8 cellular contexts compared by ENCODE assay signal in the genomic region with DNA sequence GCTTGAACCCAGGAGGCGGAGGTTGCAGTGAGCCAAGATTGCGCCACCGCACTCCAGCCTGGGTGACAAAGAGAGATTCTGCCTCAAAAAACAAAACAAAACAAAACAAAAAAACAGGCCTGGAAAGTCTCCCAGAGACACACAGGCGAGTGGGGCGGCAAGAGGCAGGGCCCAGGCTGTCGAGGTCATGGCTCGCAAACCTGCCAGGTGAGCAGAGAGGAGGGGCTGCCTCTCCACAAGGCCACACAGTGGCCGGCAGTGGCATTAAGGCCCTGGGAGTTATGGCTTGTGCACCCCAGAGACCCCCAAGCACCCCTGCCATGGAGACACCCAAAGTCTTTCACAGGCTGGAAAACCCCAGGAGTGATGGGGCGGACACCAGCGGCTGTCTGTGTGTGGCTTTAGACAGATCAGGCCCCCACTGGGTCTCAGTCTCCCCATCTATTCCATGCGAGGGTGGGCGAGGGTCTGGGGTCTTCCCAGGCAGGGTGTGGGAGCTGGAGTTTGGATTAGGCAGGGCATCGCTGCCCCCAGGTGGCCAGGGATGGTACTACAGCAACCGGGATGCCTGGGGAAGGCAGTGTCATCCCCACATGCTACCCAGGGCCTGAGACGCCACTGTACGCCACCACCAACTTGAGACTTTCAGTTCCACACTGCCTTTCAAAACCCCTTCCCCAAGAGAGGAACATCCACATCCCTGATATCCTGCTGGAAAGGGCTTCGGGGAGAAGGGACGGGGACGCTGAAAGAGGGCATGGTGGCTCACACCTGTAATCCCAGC. TPM values are rescaled to one million over a fixed set of nuclear protein-coding genes. Genes with fewer than 3 reads are reported as not detected.
A peak's percentile ranks its signal among the peaks of the same experiment; 100 is the strongest.
DNase-seq lines count a peak whose midpoint lies in the region; ATAC-seq, FAIRE-seq and TF ChIP-seq lines count a peak whose summit lies in the region.

No MANE protein-coding gene starts in this region.

- H3K9ac ChIP-seq in HepG2 (ENCODE audit: insufficient read depth, low read depth, low read length) = no peak overlapping the region

- TF ChIP-seq RAD21 in HepG2 (CRISPR knock-in tag; IDR thresholded peaks at IDR 0.05) = peak; percentile 93

- BruUV-seq in HepG2 (replicated peaks; lab: Mats Ljungman, UMichigan) = no TSS peak

- peak; percentile 72 for FAIRE-seq in HepG2 (lab: Jason Lieb, UNC)
- FAIRE-seq in H54 (lab: Jason Lieb, UNC) = no peak

- POLR2A ChIA-PET in HepG2 (lab: Yijun Ruan, JAX) = no interaction called here

- H3K27ac ChIP-seq in HepG2 (ENCODE audit: extremely low read length, insufficient read depth, low read length) = no peak overlapping the region

- CTCF ChIA-PET in HepG2 (lab: Yijun Ruan, JAX; ENCODE audit: low intra/inter-chr PET ratio, low total read pairs) = interaction anchor here (0.7 to 3.6 kb wide), 4 partner anchors 10 to 109 kb away, joined by 3 to 47 read pairs (median 4); no protein-coding TSS in a partner anchor

- H3K4me3 ChIP-seq in HepG2 (replicated peaks in 1 of 3; ENCODE audit: insufficient read depth in 1 of 3, low read depth in 2 of 3, low read length in 3 of 3) = no peak overlapping the region

- no peak overlapping the region for H2AFZ ChIP-seq in HepG2 (ENCODE audit: low read length)

- no peaks in the 10 kb centered on the region for H3K9me3 ChIP-seq in HepG2 (ENCODE audit: low read length)

- in situ Hi-C loops in G401 (cut with HindIII; ENCODE audit: low sequenced_read_pairs) = loop anchor here (10.0 kb wide), 1 partner anchor 64 kb away; no protein-coding TSS in a partner anchor
- in situ Hi-C loops in HepG2 (cut with HindIII; ENCODE audit: extremely low pct_ligation_motif_present, low pct_unique_long_range_greater_than_20kb) = no loop called here

- TF ChIP-seq POLR2A in HepG2 (IDR thresholded peaks at IDR 0.05; ENCODE audit: insufficient read depth in 1 of 2, low read depth in 2 of 2, low read length in 2 of 2) = no peak
- no peak for TF ChIP-seq POLR2A in H54 (IDR thresholded peaks at IDR 0.05; ENCODE audit: low read depth, low read length)

- H3K4me2 ChIP-seq in HepG2 (ENCODE audit: low read depth, low read length) = no peak overlapping the region

- WGBS in HepG2 (ENCODE audit: low lambda C conversion rate) = 65% methylated on average over 13 of the region's 19 CpGs

- H4K20me1 ChIP-seq in HepG2 (ENCODE audit: insufficient read depth, low read length) = no peaks in the 10 kb centered on the region

- TF ChIP-seq EP300 in HepG2 (IDR thresholded peaks at IDR 0.05; ENCODE audit: low read depth in 2 of 2, low read length in 2 of 2) = no peak
- no peak for TF ChIP-seq EP300 in HepG2 (CRISPR knock-in tag; IDR thresholded peaks at IDR 0.05; ENCODE audit: borderline replicate concordance)

- intact Hi-C loops in HepG2 (cut with micrococcal nuclease; ENCODE audit: unreplicated experiment) = loop anchor here (1.0 kb wide), 1 partner anchor 108 kb away; no protein-coding TSS in a partner anchor

- peaks cover 9% of the 10 kb centered on the region; the same call in 1 of the 2 replicates for H3K4me1 ChIP-seq in HepG2 (ENCODE audit: insufficient read depth, low read length)

- H3K79me2 ChIP-seq in HepG2 (ENCODE audit: insufficient read depth, low read length) = no peaks in the 10 kb centered on the region

- peak; percentile 75 for ATAC-seq in HepG2

- peak; percentile 62 for DNase-seq in G401 (ENCODE audit: low spot score)
- peak; percentile 33 for DNase-seq in KG1 (lab: John Stamatoyannopoulos, UW)
- peak; percentile 53 for DNase-seq in activated CD4-positive, CD25-positive, alpha-beta regulatory T cell treated with anti-CD3 and anti-CD28 coated beads, Interleukin-2, amount 50 U/mL, for 16 hours (ENCODE audit: low read depth, low spot score)
- DNase-seq in central memory CD4-positive, alpha-beta T cell = peak; percentile 63
- DNase-seq in HepG2 (ENCODE audit: low spot score) = no peak
- DNase-seq in stimulated activated CD4-positive, alpha-beta T cell treated with anti-CD3 and anti-CD28 coated beads, TNF-alpha, amount 100 ng/mL, for 24 hours (ENCODE audit: low read depth in 3 of 3) = peak; percentile 59 to 70 (median 61)
- DNase-seq in H54 (ENCODE audit: insufficient read length, low spot score) = no peak
- DNase-seq in NCI-H2107 treated with DMSO at 0.1 percent for 48 hours (lab: John Stamatoyannopoulos, UW; ENCODE audit: unreplicated experiment) = no peak

- H3K27me3 ChIP-seq in HepG2 (ENCODE audit: control insufficient read depth in 1 of 2, insufficient read depth in 2 of 2, low read length in 2 of 2) = no peaks in the 10 kb centered on the region

- peaks cover 0 to 2% of the 10 kb centered on the region in 2 experiments; a peak in 2 of 5 replicates for H3K36me3 ChIP-seq in HepG2 (replicated peaks in 1 of 2; ENCODE audit: control insufficient read depth in 1 of 2, insufficient read depth in 2 of 2, low read length in 2 of 2)

- peak; percentile 98 for TF ChIP-seq CTCF in HepG2 (CRISPR knock-in tag; IDR thresholded peaks at IDR 0.05)

RNA-seq across cellular contexts. Expression of a gene that starts 7.3 kb away (rescaled TPM):
- total RNA-seq in G401 (2014; rRNA removed; shearing (Covaris generic)) = not detected in 2 replicates
- not detected in 2 replicates for total RNA-seq in HepG2 (2016; rRNA removed; fragmentation: Illumina TruSeq; extraction: Trizol)
- total RNA-seq in HepG2 (2016; cell fraction: cytosol; rRNA removed; fragmentation: Illumina TruSeq; extraction: Trizol; ENCODE audit: low read depth) = not detected in 2 replicates
- total RNA-seq in HepG2 (2016; cell fraction: insoluble cytoplasmic fraction; rRNA removed; fragmentation: Illumina TruSeq; extraction: Trizol) = not detected in 2 replicates
- total RNA-seq in HepG2 (2016; cell fraction: membrane; rRNA removed; fragmentation: Illumina TruSeq; extraction: Trizol) = not detected in 2 replicates
- not detected in 2 replicates for total RNA-seq in HepG2 (2016; cell fraction: nucleus; rRNA removed; fragmentation: Illumina TruSeq; extraction: Trizol)
- polyA plus RNA-seq in HepG2 (2011; rRNA removed) = not detected in 2 replicates
- polyA plus RNA-seq in HepG2 (2011; cell fraction: cytosol; rRNA removed) = not detected in 2 replicates
- polyA plus RNA-seq in HepG2 (2011; cell fraction: nucleus; rRNA removed) = not detected in 2 replicates
- not detected in 2 replicates for polyA plus RNA-seq in HepG2 (2012)
- polyA plus RNA-seq in HepG2 (2016; cell fraction: cytosol; fragmentation: Illumina TruSeq; extraction: Trizol; ENCODE audit: low read depth) = not detected in 2 replicates
- polyA plus RNA-seq in HepG2 (2016; cell fraction: insoluble cytoplasmic fraction; fragmentation: Illumina TruSeq; extraction: Trizol; ENCODE audit: low read depth) = not detected in 2 replicates
- not detected in 2 replicates for polyA plus RNA-seq in HepG2 (2016; cell fraction: membrane; fragmentation: Illumina TruSeq; extraction: Trizol; ENCODE audit: low read depth)
- polyA plus RNA-seq in HepG2 (2016; cell fraction: nucleus; fragmentation: Illumina TruSeq; extraction: Trizol; ENCODE audit: insufficient read depth, low read depth) = not detected in 2 replicates
- not detected in 2 replicates for polyA minus RNA-seq in HepG2 (2011; rRNA and poly(A)+ RNA removed; ENCODE audit: low replicate concordance)
- polyA minus RNA-seq in HepG2 (2011; cell fraction: cytosol; rRNA and poly(A)+ RNA removed) = not detected in 2 replicates
- not detected in 2 replicates for polyA minus RNA-seq in HepG2 (2011; cell fraction: nucleus; rRNA and poly(A)+ RNA removed)

RNA-seq across cellular contexts. Expression of a gene that starts 21.3 kb away (rescaled TPM):
- 52.5 and 60.2 TPM in 2 replicates for total RNA-seq in G401 (2014; rRNA removed; shearing (Covaris generic))
- total RNA-seq in HepG2 (2016; rRNA removed; fragmentation: Illumina TruSeq; extraction: Trizol) = 9.9 and 12.7 TPM in 2 replicates
- total RNA-seq in HepG2 (2016; cell fraction: cytosol; rRNA removed; fragmentation: Illumina TruSeq; extraction: Trizol; ENCODE audit: low read depth) = 3.5 and 3.8 TPM in 2 replicates
- 10.0 and 12.8 TPM in 2 replicates for total RNA-seq in HepG2 (2016; cell fraction: insoluble cytoplasmic fraction; rRNA removed; fragmentation: Illumina TruSeq; extraction: Trizol)
- total RNA-seq in HepG2 (2016; cell fraction: membrane; rRNA removed; fragmentation: Illumina TruSeq; extraction: Trizol) = 10.3 and 10.6 TPM in 2 replicates
- 5.1 and 5.7 TPM in 2 replicates for total RNA-seq in HepG2 (2016; cell fraction: nucleus; rRNA removed; fragmentation: Illumina TruSeq; extraction: Trizol)
- polyA plus RNA-seq in HepG2 (2011; rRNA removed) = 9.4 and 10.9 TPM in 2 replicates
- 9.0 and 11.9 TPM in 2 replicates for polyA plus RNA-seq in HepG2 (2011; cell fraction: cytosol; rRNA removed)
- polyA plus RNA-seq in HepG2 (2011; cell fraction: nucleus; rRNA removed) = 16.4 and 20.1 TPM in 2 replicates
- 13.1 and 13.3 TPM in 2 replicates for polyA plus RNA-seq in HepG2 (2012)
- 5.6 and 6.2 TPM in 2 replicates for polyA plus RNA-seq in HepG2 (2016; cell fraction: cytosol; fragmentation: Illumina TruSeq; extraction: Trizol; ENCODE audit: low read depth)
- polyA plus RNA-seq in HepG2 (2016; cell fraction: insoluble cytoplasmic fraction; fragmentation: Illumina TruSeq; extraction: Trizol; ENCODE audit: low read depth) = 16.6 and 21.1 TPM in 2 replicates
- 11.7 and 12.3 TPM in 2 replicates for polyA plus RNA-seq in HepG2 (2016; cell fraction: membrane; fragmentation: Illumina TruSeq; extraction: Trizol; ENCODE audit: low read depth)
- polyA plus RNA-seq in HepG2 (2016; cell fraction: nucleus; fragmentation: Illumina TruSeq; extraction: Trizol; ENCODE audit: insufficient read depth, low read depth) = 13.8 and 16.7 TPM in 2 replicates
- 7.2 and 33.1 TPM in 2 replicates for polyA minus RNA-seq in HepG2 (2011; rRNA and poly(A)+ RNA removed; ENCODE audit: low replicate concordance)
- 5.6 and 6.2 TPM in 2 replicates for polyA minus RNA-seq in HepG2 (2011; cell fraction: cytosol; rRNA and poly(A)+ RNA removed)
- 2.6 and 3.4 TPM in 2 replicates for polyA minus RNA-seq in HepG2 (2011; cell fraction: nucleus; rRNA and poly(A)+ RNA removed)

RNA-seq across cellular contexts. Expression of a gene that starts 25.6 kb away (rescaled TPM):
- total RNA-seq in G401 (2014; rRNA removed; shearing (Covaris generic)) = not detected in 2 replicates
- total RNA-seq in HepG2 (2016; rRNA removed; fragmentation: Illumina TruSeq; extraction: Trizol) = not detected in 2 replicates
- total RNA-seq in HepG2 (2016; cell fraction: cytosol; rRNA removed; fragmentation: Illumina TruSeq; extraction: Trizol; ENCODE audit: low read depth) = not detected in 2 replicates
- not detected in 2 replicates for total RNA-seq in HepG2 (2016; cell fraction: insoluble cytoplasmic fraction; rRNA removed; fragmentation: Illumina TruSeq; extraction: Trizol)
- not detected in 2 replicates for total RNA-seq in HepG2 (2016; cell fraction: membrane; rRNA removed; fragmentation: Illumina TruSeq; extraction: Trizol)
- not detected in 2 replicates for total RNA-seq in HepG2 (2016; cell fraction: nucleus; rRNA removed; fragmentation: Illumina TruSeq; extraction: Trizol)
- polyA plus RNA-seq in HepG2 (2011; rRNA removed) = not detected in 2 replicates
- polyA plus RNA-seq in HepG2 (2011; cell fraction: cytosol; rRNA removed) = not detected in 2 replicates
- polyA plus RNA-seq in HepG2 (2011; cell fraction: nucleus; rRNA removed) = not detected in 2 replicates
- polyA plus RNA-seq in HepG2 (2012) = not detected in 2 replicates
- polyA plus RNA-seq in HepG2 (2016; cell fraction: cytosol; fragmentation: Illumina TruSeq; extraction: Trizol; ENCODE audit: low read depth) = not detected in 2 replicates
- polyA plus RNA-seq in HepG2 (2016; cell fraction: insoluble cytoplasmic fraction; fragmentation: Illumina TruSeq; extraction: Trizol; ENCODE audit: low read depth) = not detected in 2 replicates
- not detected in 2 replicates for polyA plus RNA-seq in HepG2 (2016; cell fraction: membrane; fragmentation: Illumina TruSeq; extraction: Trizol; ENCODE audit: low read depth)
- not detected in 2 replicates for polyA plus RNA-seq in HepG2 (2016; cell fraction: nucleus; fragmentation: Illumina TruSeq; extraction: Trizol; ENCODE audit: insufficient read depth, low read depth)
- polyA minus RNA-seq in HepG2 (2011; rRNA and poly(A)+ RNA removed; ENCODE audit: low replicate concordance) = not detected in 2 replicates
- not detected in 2 replicates for polyA minus RNA-seq in HepG2 (2011; cell fraction: cytosol; rRNA and poly(A)+ RNA removed)
- polyA minus RNA-seq in HepG2 (2011; cell fraction: nucleus; rRNA and poly(A)+ RNA removed) = not detected in 2 replicates

RNA-seq across cellular contexts. Expression of a gene that starts 44.9 kb away (rescaled TPM):
- total RNA-seq in G401 (2014; rRNA removed; shearing (Covaris generic)) = not detected in 2 replicates
- not detected in 2 replicates for total RNA-seq in HepG2 (2016; rRNA removed; fragmentation: Illumina TruSeq; extraction: Trizol)
- total RNA-seq in HepG2 (2016; cell fraction: cytosol; rRNA removed; fragmentation: Illumina TruSeq; extraction: Trizol; ENCODE audit: low read depth) = not detected in 2 replicates
- not detected in 2 replicates for total RNA-seq in HepG2 (2016; cell fraction: insoluble cytoplasmic fraction; rRNA removed; fragmentation: Illumina TruSeq; extraction: Trizol)
- total RNA-seq in HepG2 (2016; cell fraction: membrane; rRNA removed; fragmentation: Illumina TruSeq; extraction: Trizol) = not detected in 2 replicates
- total RNA-seq in HepG2 (2016; cell fraction: nucleus; rRNA removed; fragmentation: Illumina TruSeq; extraction: Trizol) = not detected in 2 replicates
- not detected in 2 replicates for polyA plus RNA-seq in HepG2 (2011; rRNA removed)
- not detected in 2 replicates for polyA plus RNA-seq in HepG2 (2011; cell fraction: cytosol; rRNA removed)
- not detected in 2 replicates for polyA plus RNA-seq in HepG2 (2011; cell fraction: nucleus; rRNA removed)
- not detected in 2 replicates for polyA plus RNA-seq in HepG2 (2012)
- polyA plus RNA-seq in HepG2 (2016; cell fraction: cytosol; fragmentation: Illumina TruSeq; extraction: Trizol; ENCODE audit: low read depth) = not detected in 2 replicates
- polyA plus RNA-seq in HepG2 (2016; cell fraction: insoluble cytoplasmic fraction; fragmentation: Illumina TruSeq; extraction: Trizol; ENCODE audit: low read depth) = not detected in 2 replicates
- not detected in 2 replicates for polyA plus RNA-seq in HepG2 (2016; cell fraction: membrane; fragmentation: Illumina TruSeq; extraction: Trizol; ENCODE audit: low read depth)
- not detected in 2 replicates for polyA plus RNA-seq in HepG2 (2016; cell fraction: nucleus; fragmentation: Illumina TruSeq; extraction: Trizol; ENCODE audit: insufficient read depth, low read depth)
- polyA minus RNA-seq in HepG2 (2011; rRNA and poly(A)+ RNA removed; ENCODE audit: low replicate concordance) = not detected in 2 replicates
- not detected in 2 replicates for polyA minus RNA-seq in HepG2 (2011; cell fraction: cytosol; rRNA and poly(A)+ RNA removed)
- polyA minus RNA-seq in HepG2 (2011; cell fraction: nucleus; rRNA and poly(A)+ RNA removed) = not detected in 2 replicates

Comparison
In these comparisons a context has a peak if more than half of its experiments do, and no peak if none do; other contexts are left out.
1. DNase-seq: peak in G401 (single experiment), KG1 (single experiment), activated CD4-positive, CD25-positive, alpha-beta regulatory T cell treated with anti-CD3 and anti-CD28 coated beads, Interleukin-2, amount 50 U/mL, for 16 hours (single experiment), central memory CD4-positive, alpha-beta T cell (single experiment) and stimulated activated CD4-positive, alpha-beta T cell treated with anti-CD3 and anti-CD28 coated beads, TNF-alpha, amount 100 ng/mL, for 24 hours (3 of 3); none in HepG2 (single experiment), H54 (single experiment) and NCI-H2107 treated with DMSO at 0.1 percent for 48 hours (single experiment).